ENCODE assay signal across 8 cellular contexts in genomic region chr16:57757326-57757786, GRCh38. TPM values are rescaled to one million over a fixed set of nuclear protein-coding genes. Genes with fewer than 3 reads are reported as not detected.
DNase-seq lines count a peak whose midpoint lies in the region; ATAC-seq and TF ChIP-seq lines count a peak whose summit lies in the region.

No MANE protein-coding gene starts in this region.

- DNase-seq in COLO829 (ENCODE audit: low spot score), result peak; percentile 49
- DNase-seq in RPMI8226, result peak; percentile 90
- peak; percentile 79 for DNase-seq in activated T-helper 2 cell treated with anti-CD3 and anti-CD28 coated beads, Interferon-gamma antibody, Interleukin-2, Interleukin-4, amounts not matched to agents 10 μg/mL and 5 μg/mL and 100 μg/mL, durations not matched to agents 14 hours and 24 hours and 36 hours (ENCODE audit: low spot score)
- DNase-seq in foreskin fibroblast, result peak; percentile 68 to 92
- peak; percentile 97 for DNase-seq in osteocyte (ENCODE audit: extremely low spot score, unreplicated experiment)
- DNase-seq in tibial artery, result peak; percentile 85 to 93

- ATAC-seq in GM19324 (IDR thresholded peaks at IDR 0.05; ENCODE audit: low FRiP score, unreplicated experiment) (peak; percentile 57), HG03378 (IDR thresholded peaks at IDR 0.05; ENCODE audit: unreplicated experiment) (peak; percentile 82)

- no peaks in the 10 kb centered on the region for H3K27me3 ChIP-seq in tibial artery

- H3K27me3 Mint-ChIP-seq in activated T-helper 2 cell treated with anti-CD3 and anti-CD28 coated beads, Interferon-gamma antibody, Interleukin-2, Interleukin-4, amounts not matched to agents 10 μg/mL and 5 μg/mL and 100 μg/mL, durations not matched to agents 14 hours and 24 hours and 36 hours (ENCODE audit: low read depth), result no peaks in the 10 kb centered on the region
- no peaks in the 10 kb centered on the region for H3K27me3 Mint-ChIP-seq in osteocyte (ENCODE audit: unreplicated experiment)

- no peak overlapping the region for H3K4me3 Mint-ChIP-seq in activated T-helper 2 cell treated with anti-CD3 and anti-CD28 coated beads, Interferon-gamma antibody, Interleukin-2, Interleukin-4, amounts not matched to agents 10 μg/mL and 5 μg/mL and 100 μg/mL, durations not matched to agents 14 hours and 24 hours and 36 hours (ENCODE audit: low read depth)
- H3K4me3 Mint-ChIP-seq in osteocyte (ENCODE audit: unreplicated experiment), result no peak overlapping the region

- TF ChIP-seq CTCF in foreskin fibroblast (IDR thresholded peaks at IDR 0.05; ENCODE audit: low read depth, low read length) (peak; percentile 97), osteocyte (IDR thresholded peaks at IDR 0.05) (peak; percentile 97), tibial artery (IDR thresholded peaks at IDR 0.05) (peak; percentile 94 to 97)

- H3K4me1 Mint-ChIP-seq in activated T-helper 2 cell treated with anti-CD3 and anti-CD28 coated beads, Interferon-gamma antibody, Interleukin-2, Interleukin-4, amounts not matched to agents 10 μg/mL and 5 μg/mL and 100 μg/mL, durations not matched to agents 14 hours and 24 hours and 36 hours (ENCODE audit: low read depth), result peaks cover 6% of the 10 kb centered on the region
- H3K4me1 Mint-ChIP-seq in osteocyte (ENCODE audit: unreplicated experiment), result peaks cover 14% of the 10 kb centered on the region

- H3K36me3 Mint-ChIP-seq in activated T-helper 2 cell treated with anti-CD3 and anti-CD28 coated beads, Interferon-gamma antibody, Interleukin-2, Interleukin-4, amounts not matched to agents 10 μg/mL and 5 μg/mL and 100 μg/mL, durations not matched to agents 14 hours and 24 hours and 36 hours (ENCODE audit: low read depth), result peaks cover 5% of the 10 kb centered on the region
- H3K36me3 Mint-ChIP-seq in osteocyte (ENCODE audit: unreplicated experiment), result peaks cover 17% of the 10 kb centered on the region

- no peak overlapping the region for H3K27ac Mint-ChIP-seq in activated T-helper 2 cell treated with anti-CD3 and anti-CD28 coated beads, Interferon-gamma antibody, Interleukin-2, Interleukin-4, amounts not matched to agents 10 μg/mL and 5 μg/mL and 100 μg/mL, durations not matched to agents 14 hours and 24 hours and 36 hours
- H3K27ac Mint-ChIP-seq in osteocyte (ENCODE audit: unreplicated experiment), result peak overlapping the region; percentile 23

- no peaks in the 10 kb centered on the region for H3K9me3 ChIP-seq in tibial artery

- no peak overlapping the region for H3K4me3 ChIP-seq in foreskin fibroblast (ENCODE audit: low read depth in 1 of 2, low read length in 2 of 2)
- H3K4me3 ChIP-seq in tibial artery, result no peak overlapping the region

- no peaks in the 10 kb centered on the region for H3K9me3 Mint-ChIP-seq in activated T-helper 2 cell treated with anti-CD3 and anti-CD28 coated beads, Interferon-gamma antibody, Interleukin-2, Interleukin-4, amounts not matched to agents 10 μg/mL and 5 μg/mL and 100 μg/mL, durations not matched to agents 14 hours and 24 hours and 36 hours
- H3K9me3 Mint-ChIP-seq in osteocyte (ENCODE audit: unreplicated experiment), result no peaks in the 10 kb centered on the region

- peaks cover 0 to 90% (median 43%) of the 10 kb centered on the region in 3 donors for H3K36me3 ChIP-seq in tibial artery

- peaks cover 0 to 6% (median 2%) of the 10 kb centered on the region in 4 donors for H3K4me1 ChIP-seq in tibial artery

- intact Hi-C loops in activated T-helper 2 cell treated with anti-CD3 and anti-CD28 coated beads, Interferon-gamma antibody, Interleukin-2, Interleukin-4, amounts not matched to agents 10 μg/mL and 5 μg/mL and 100 μg/mL, durations not matched to agents 14 hours and 24 hours and 36 hours (cut with micrococcal nuclease), result loop anchor here (2.0 to 5.0 kb wide), 3 partner anchors 105 to 245 kb away; partner anchors contain the start of genes USB1 and ZNF319
- intact Hi-C loops in tibial artery (cut with DNase I; ENCODE audit: low total_unique reads), result loop anchor here (5.0 to 10.0 kb wide), 2 partner anchors 105 to 237 kb away; no protein-coding TSS in a partner anchor

- H3K27ac ChIP-seq in tibial artery, result peak overlapping the region in 1 of 2 donors; percentile 35

RNA-seq across cellular contexts. Expression of gene KATNB1, which starts 21.8 kb away (rescaled TPM):
- 34.1 and 35.4 TPM in 2 replicates for total RNA-seq in activated T-helper 2 cell treated with anti-CD3 and anti-CD28 coated beads, Interferon-gamma antibody, Interleukin-2, Interleukin-4, amounts not matched to agents 10 μg/mL and 5 μg/mL and 100 μg/mL, durations not matched to agents 14 hours and 24 hours and 36 hours
- total RNA-seq in osteocyte, result 14.2 and 15.9 TPM in 2 replicates

RNA-seq across cellular contexts. Expression of gene KIFC3, which starts 44.9 kb away (rescaled TPM):
- total RNA-seq in activated T-helper 2 cell treated with anti-CD3 and anti-CD28 coated beads, Interferon-gamma antibody, Interleukin-2, Interleukin-4, amounts not matched to agents 10 μg/mL and 5 μg/mL and 100 μg/mL, durations not matched to agents 14 hours and 24 hours and 36 hours, result 0.16 and 0.52 TPM in 2 replicates
- 191 and 196 TPM in 2 replicates for total RNA-seq in osteocyte

Comparison
In these comparisons a context has a peak if more than half of its experiments do, and no peak if none do; other contexts are left out.
1. RNA of gene KIFC3, which starts 44.9 kb away (total RNA-seq): 191 to 196 TPM in osteocyte; 0.16 to 0.52 TPM in activated T-helper 2 cell treated with anti-CD3 and anti-CD28 coated beads, Interferon-gamma antibody, Interleukin-2, Interleukin-4, amounts not matched to agents 10 μg/mL and 5 μg/mL and 100 μg/mL, durations not matched to agents 14 hours and 24 hours and 36 hours; every median in the first group is over 100 times any median in the second.
2. Peak in every context shown above with its lines, with median percentiles within 50 percentile points of each other: DNase-seq and CTCF ChIP-seq.